In genomic region chr14:104297313-104297704, GRCh38 we compare ENCODE assay signal across 20 cellular contexts.
DNase-seq lines count a peak whose midpoint lies in the region; ATAC-seq, FAIRE-seq and TF ChIP-seq lines count a peak whose summit lies in the region.
"Had no signal": no experiment of that assay in that cellular context is flagged by ENCODE, and none has a peak within 500 bp of the region (broad histone marks: within the 10 kb centered on the region; RNA-seq: fewer than 3 reads in every experiment).

No MANE protein-coding gene starts in this region.

- no peaks in the 10 kb centered on the region for H3K4me1 ChIP-seq in right lobe of liver
- H3K4me1 ChIP-seq in HepG2 (ENCODE audit: insufficient read depth, low read length), result no peaks in the 10 kb centered on the region
- no peaks in the 10 kb centered on the region for H3K4me1 ChIP-seq in endodermal cell (ENCODE audit: control insufficient read depth, insufficient read depth, low read length)
- no peaks in the 10 kb centered on the region for H3K4me1 ChIP-seq in osteoblast (ENCODE audit: insufficient read depth, low read length)
- H3K4me1 ChIP-seq: HAP-1 had no signal

- H3K4me3 ChIP-seq in right lobe of liver, result no peak overlapping the region
- no peak overlapping the region for H3K4me3 ChIP-seq in HepG2 (replicated peaks in 1 of 3; ENCODE audit: insufficient read depth in 1 of 3, low read depth in 2 of 3, low read length in 3 of 3)
- H3K4me3 ChIP-seq in endodermal cell (ENCODE audit: low read length), result no peak overlapping the region
- H3K4me3 ChIP-seq in osteoblast (ENCODE audit: insufficient read depth, low read length), result no peak overlapping the region
- H3K4me3 ChIP-seq: GM23248, HAP-1, Peyer's patch had no signal

- POLR2A ChIA-PET in HepG2 (lab: Yijun Ruan, JAX), result no interaction called here

- 84% methylated on average over 5 of the region's 7 CpGs for WGBS in right lobe of liver (ENCODE audit: insufficient coverage, low coverage, low lambda C conversion rate, missing lambda C conversion rate)
- WGBS in HepG2 (ENCODE audit: low lambda C conversion rate), result 0% methylated on average over 3 of the region's 7 CpGs
- WGBS in endodermal cell (ENCODE audit: insufficient coverage in 1 of 2, insufficient read length in 1 of 2), 2 experiments, result 91 to 100% methylated on average over 5 to 7 of the region's 7 CpGs

- no peak for TF ChIP-seq RAD21 in HepG2 (CRISPR knock-in tag; IDR thresholded peaks at IDR 0.05)

- H3K36me3 ChIP-seq in right lobe of liver, result no peaks in the 10 kb centered on the region
- H3K36me3 ChIP-seq in HepG2 (replicated peaks in 1 of 2; ENCODE audit: control insufficient read depth in 1 of 2, insufficient read depth in 2 of 2, low read length in 2 of 2), result no peaks in the 10 kb centered on the region
- no peaks in the 10 kb centered on the region for H3K36me3 ChIP-seq in endodermal cell (ENCODE audit: control insufficient read depth, insufficient read depth, low read length)
- H3K36me3 ChIP-seq in osteoblast (ENCODE audit: insufficient read depth, low read length), result no peaks in the 10 kb centered on the region
- H3K36me3 ChIP-seq: HAP-1, Peyer's patch had no signal

- no peak overlapping the region for H3K9ac ChIP-seq in HepG2 (ENCODE audit: insufficient read depth, low read depth, low read length)
- no peak overlapping the region for H3K9ac ChIP-seq in endodermal cell (ENCODE audit: extremely low read depth, low read length, poor library complexity, severe bottlenecking)
- H3K9ac ChIP-seq: GM23248 had no signal

- no peaks in the 10 kb centered on the region for H3K27me3 Mint-ChIP-seq in endodermal cell (ENCODE audit: insufficient read depth)

- peaks cover 2% of the 10 kb centered on the region for H3K9me3 Mint-ChIP-seq in endodermal cell
- H3K9me3 Mint-ChIP-seq: CD4-positive, alpha-beta T cell had no signal

- no TSS peak for BruUV-seq in HepG2 (replicated peaks; lab: Mats Ljungman, UMichigan)

- H3K4me1 Mint-ChIP-seq in endodermal cell, result peaks cover 13% of the 10 kb centered on the region

- TF ChIP-seq POLR2A in right lobe of liver (IDR thresholded peaks at IDR 0.05) (no peak), HepG2 (IDR thresholded peaks at IDR 0.05; ENCODE audit: insufficient read depth in 1 of 2, low read depth in 2 of 2, low read length in 2 of 2) (no peak)

- TF ChIP-seq CTCF in right lobe of liver (IDR thresholded peaks at IDR 0.05), result no peak
- TF ChIP-seq CTCF in HepG2 (CRISPR knock-in tag; IDR thresholded peaks at IDR 0.05), result no peak
- no peak for TF ChIP-seq CTCF in endodermal cell (conservative IDR thresholded peaks at IDR 0.05)
- no peak for TF ChIP-seq CTCF in osteoblast (IDR thresholded peaks at IDR 0.05; ENCODE audit: extremely low read depth, low read depth, low read length)

- H4K20me1 ChIP-seq in HepG2 (ENCODE audit: insufficient read depth, low read length) (no peaks in the 10 kb centered on the region), osteoblast (ENCODE audit: insufficient read depth, low read length) (no peaks in the 10 kb centered on the region)

- TF ChIP-seq EP300 in HepG2 (IDR thresholded peaks at IDR 0.05; ENCODE audit: low read depth in 2 of 2, low read length in 2 of 2) (no peak), HepG2 (CRISPR knock-in tag; IDR thresholded peaks at IDR 0.05; ENCODE audit: borderline replicate concordance) (no peak)

- CTCF ChIA-PET in HepG2 (lab: Yijun Ruan, JAX; ENCODE audit: low intra/inter-chr PET ratio, low total read pairs), result no interaction called here

- H3K27me3 ChIP-seq in right lobe of liver (no peaks in the 10 kb centered on the region), HepG2 (ENCODE audit: control insufficient read depth in 1 of 2, insufficient read depth in 2 of 2, low read length in 2 of 2) (peaks cover 4 to 16% of the 10 kb centered on the region in 2 experiments; a peak in 2 of 5 replicates), endodermal cell (ENCODE audit: control insufficient read depth, insufficient read depth, low read length, poor library complexity, severe bottlenecking) (no peaks in the 10 kb centered on the region), osteoblast (ENCODE audit: insufficient read depth, low read length) (no peaks in the 10 kb centered on the region)
- H3K27me3 ChIP-seq: Peyer's patch had no signal

- peak; percentile 7 to 28 (median 15) for DNase-seq in right lobe of liver
- DNase-seq in HepG2 (ENCODE audit: low spot score), result no peak
- peak; percentile 36 for DNase-seq in endodermal cell
- peak; percentile 71 for DNase-seq in osteoblast (ENCODE audit: insufficient read length, low spot score, missing footprints)
- no peak for DNase-seq in NCI-H2107 (lab: John Stamatoyannopoulos, UW)
- no peak for DNase-seq in pons (ENCODE audit: low spot score)
- no peak for DNase-seq in cerebellum (ENCODE audit: low spot score)
- DNase-seq: CD4-positive, alpha-beta T cell; COR-L47; DMS79; GM23248; KG1; NCI-H1092 treated with DMSO at 0.1 percent for 48 hours; NCI-H1436 treated with DMSO at 0.1 percent for 48 hours; NCI-H1930; NCI-H2171; NCI-H345; SW 1271 had no signal

- no peak for FAIRE-seq in HepG2 (lab: Jason Lieb, UNC)

- H3K27ac ChIP-seq in right lobe of liver (no peak overlapping the region), HepG2 (ENCODE audit: extremely low read length, insufficient read depth, low read length) (no peak overlapping the region), endodermal cell (ENCODE audit: low read depth, low read length) (no peak overlapping the region), osteoblast (ENCODE audit: low read depth, low read length) (no peak overlapping the region)
- H3K27ac ChIP-seq: GM23248, Peyer's patch had no signal

- no peaks in the 10 kb centered on the region for H3K36me3 Mint-ChIP-seq in endodermal cell (ENCODE audit: low read depth)

- intact Hi-C loops in right lobe of liver (cut with DNase I) (no loop called here), HepG2 (cut with micrococcal nuclease; ENCODE audit: unreplicated experiment) (no loop called here)

- ATAC-seq in right lobe of liver, result no peak
- ATAC-seq in HepG2, result no peak

- H3K79me2 ChIP-seq in HepG2 (ENCODE audit: insufficient read depth, low read length), result no peaks in the 10 kb centered on the region
- H3K79me2 ChIP-seq in osteoblast (ENCODE audit: insufficient read depth, low read length), result no peaks in the 10 kb centered on the region

- H2AFZ ChIP-seq in HepG2 (ENCODE audit: low read length) (no peak overlapping the region), osteoblast (ENCODE audit: low read length) (no peak overlapping the region)
- H2AFZ ChIP-seq: GM23248 had no signal

- in situ Hi-C loops in HepG2 (cut with HindIII; ENCODE audit: extremely low pct_ligation_motif_present, low pct_unique_long_range_greater_than_20kb), result no loop called here

- no peak overlapping the region for H3K4me3 Mint-ChIP-seq in endodermal cell
- H3K4me3 Mint-ChIP-seq: CD4-positive, alpha-beta T cell had no signal

- H3K27ac Mint-ChIP-seq in endodermal cell, result no peak overlapping the region
- H3K27ac Mint-ChIP-seq: CD4-positive, alpha-beta T cell had no signal

- H3K9me3 ChIP-seq in right lobe of liver (no peaks in the 10 kb centered on the region), HepG2 (ENCODE audit: low read length) (no peaks in the 10 kb centered on the region; the same call in 1 of the 2 replicates), endodermal cell (ENCODE audit: control insufficient read depth, low read length) (no peaks in the 10 kb centered on the region), osteoblast (ENCODE audit: low read depth, low read length) (no peaks in the 10 kb centered on the region)
- H3K9me3 ChIP-seq: HAP-1, Peyer's patch had no signal

- H3K4me2 ChIP-seq in HepG2 (ENCODE audit: low read depth, low read length), result no peak overlapping the region
- no peak overlapping the region for H3K4me2 ChIP-seq in osteoblast (ENCODE audit: insufficient read depth, low read length)

TF ChIP-seq in HepG2, 621 proteins besides CTCF, POLR2A, EP300 and RAD21:
- TF ChIP-seq GATAD2A (CRISPR knock-in tag; IDR thresholded peaks at IDR 0.05) (no peak), SRF (IDR thresholded peaks at IDR 0.05; ENCODE audit: low read depth, low read length) (no peak), ZFP90 (CRISPR knock-in tag; IDR thresholded peaks at IDR 0.05; ENCODE audit: borderline replicate concordance) (no peak), ZNF446 (CRISPR knock-in tag; IDR thresholded peaks at IDR 0.05) (no peak), NFE2L1 (CRISPR knock-in tag; IDR thresholded peaks at IDR 0.05; ENCODE audit: borderline replicate concordance) (no peak), MLLT10 (CRISPR knock-in tag; IDR thresholded peaks at IDR 0.05) (no peak), ATF1 (CRISPR knock-in tag; IDR thresholded peaks at IDR 0.05) (no peak), SIX4 (CRISPR knock-in tag; IDR thresholded peaks at IDR 0.05) (no peak), MED8 (CRISPR knock-in tag; IDR thresholded peaks at IDR 0.05; ENCODE audit: insufficient replicate concordance) (no peak), SMARCC2 (IDR thresholded peaks at IDR 0.05) (no peak)
- TF ChIP-seq, protein P1, sequence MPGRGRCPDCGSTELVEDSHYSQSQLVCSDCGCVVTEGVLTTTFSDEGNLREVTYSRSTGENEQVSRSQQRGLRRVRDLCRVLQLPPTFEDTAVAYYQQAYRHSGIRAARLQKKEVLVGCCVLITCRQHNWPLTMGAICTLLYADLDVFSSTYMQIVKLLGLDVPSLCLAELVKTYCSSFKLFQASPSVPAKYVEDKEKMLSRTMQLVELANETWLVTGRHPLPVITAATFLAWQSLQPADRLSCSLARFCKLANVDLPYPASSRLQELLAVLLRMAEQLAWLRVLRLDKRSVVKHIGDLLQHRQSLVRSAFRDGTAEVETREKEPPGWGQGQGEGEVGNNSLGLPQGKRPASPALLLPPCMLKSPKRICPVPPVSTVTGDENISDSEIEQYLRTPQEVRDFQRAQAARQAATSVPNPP (CRISPR knock-in tag; IDR thresholded peaks at IDR 0.05), result no peak

Comparison
In these comparisons a context has a peak if more than half of its experiments do, and no peak if none do; other contexts are left out.
1. DNase-seq: peak in right lobe of liver (3 of 3), endodermal cell (single experiment) and osteoblast (single experiment); none in HepG2 (single experiment), NCI-H2107 (single experiment), pons (single experiment) and cerebellum (single experiment).